Comparison of ENCODE assay signal across 9 cellular contexts in the genomic region with DNA sequence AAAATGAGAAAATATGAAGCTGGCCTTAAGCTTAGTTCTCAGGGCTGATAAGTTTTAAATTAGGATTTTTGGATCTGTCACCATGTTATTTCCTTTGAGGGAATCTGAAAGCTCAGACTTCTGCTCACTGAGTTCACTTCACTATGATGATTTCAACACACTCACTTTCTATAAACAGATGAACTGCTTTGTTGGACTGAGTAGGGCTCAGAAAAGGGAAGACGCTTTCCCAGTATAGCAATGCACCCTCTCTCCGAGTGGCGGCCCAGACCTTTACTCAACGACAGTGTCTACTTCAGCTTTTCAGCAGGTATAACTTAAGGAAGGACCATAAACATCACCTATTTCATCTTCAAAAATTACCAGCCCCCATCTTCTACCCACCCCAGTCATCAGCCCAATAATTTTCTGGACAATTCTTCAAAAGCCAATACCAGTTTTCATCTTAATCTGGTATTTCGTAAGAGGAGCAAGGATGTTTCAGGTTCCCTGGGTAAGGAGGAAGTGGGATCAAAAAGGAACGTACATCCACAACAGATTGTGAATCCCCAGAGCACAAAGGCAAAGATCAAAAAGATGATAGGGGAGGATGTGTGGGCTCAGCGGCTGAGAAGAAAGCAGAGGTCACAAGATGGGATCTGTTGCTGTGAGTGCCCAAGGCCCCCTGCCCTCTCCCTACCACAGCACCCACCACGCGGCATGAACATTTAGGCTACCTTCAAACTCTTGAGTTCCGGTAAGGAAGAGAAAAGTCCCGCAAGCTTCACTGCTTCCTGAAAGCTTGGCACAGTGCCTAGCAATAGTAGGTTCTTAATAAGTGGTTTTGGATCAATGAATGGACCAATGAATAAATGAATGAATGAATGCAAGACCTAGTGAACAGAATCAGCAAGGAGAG. TPM values are rescaled to one million over a fixed set of nuclear protein-coding genes. Genes with fewer than 3 reads are reported as not detected.
DNase-seq lines count a peak whose midpoint lies in the region; ATAC-seq lines count a peak whose summit lies in the region.
"Had no signal": no experiment of that assay in that cellular context is flagged by ENCODE, and none has a peak within 500 bp of the region (broad histone marks: within the 10 kb centered on the region; RNA-seq: fewer than 3 reads in every experiment).

No MANE protein-coding gene starts in this region.

- H3K4me1 ChIP-seq in duodenal mucosa (ENCODE audit: control insufficient read depth in 1 of 2, insufficient read depth in 2 of 2, low read length in 2 of 2): peaks cover 75 to 92% of the 10 kb centered on the region in 2 donors

- H3K27me3 ChIP-seq in duodenal mucosa (ENCODE audit: control insufficient read depth in 1 of 2, insufficient read depth in 2 of 2, low read length in 2 of 2): no peaks in the 10 kb centered on the region

- H3K9me3 ChIP-seq in duodenal mucosa (ENCODE audit: control insufficient read depth in 1 of 2, low read length in 2 of 2): no peaks in the 10 kb centered on the region

- no peaks in the 10 kb centered on the region for H3K36me3 ChIP-seq in duodenal mucosa (ENCODE audit: control insufficient read depth in 1 of 2, insufficient read depth in 2 of 2, low read length in 2 of 2)

- peak overlapping the region; percentile 8 to 31 for H3K9ac ChIP-seq in duodenal mucosa (ENCODE audit: low read depth in 1 of 2, low read length in 2 of 2)

- ATAC-seq in GM18498 (IDR thresholded peaks at IDR 0.05; ENCODE audit: unreplicated experiment): peak; percentile 43
- ATAC-seq in HG03108 (IDR thresholded peaks at IDR 0.05; ENCODE audit: unreplicated experiment): no peak
- no peak for ATAC-seq in GM18867 (IDR thresholded peaks at IDR 0.05; ENCODE audit: unreplicated experiment)
- no peak for ATAC-seq in HG03442 (IDR thresholded peaks at IDR 0.05; ENCODE audit: unreplicated experiment)

- peak overlapping the region; percentile 39 for H3K27ac ChIP-seq in duodenal mucosa (ENCODE audit: low read depth, low read length)

- DNase-seq in SIG-M5 treated with dmso at 0.1 percent for 504 hours (lab: John Stamatoyannopoulos, UW; ENCODE audit: unreplicated experiment) (peak; percentile 96), renal cortical epithelial cell (ENCODE audit: low read depth) (peak; percentile 48), NCI-H2171 (lab: John Stamatoyannopoulos, UW) (no peak)
- DNase-seq: H9 had no signal

- H3K4me3 ChIP-seq in duodenal mucosa (ENCODE audit: low read depth in 1 of 2, low read length in 2 of 2): peak overlapping the region in 1 of 2 donors; percentile 31

RNA-seq across cellular contexts. Expression of a gene that starts 41.9 kb away (rescaled TPM):
- total RNA-seq in renal cortical epithelial cell: 29.3 and 56.0 TPM in 2 replicates
